10 cellular contexts compared by ENCODE assay signal in the genomic region with DNA sequence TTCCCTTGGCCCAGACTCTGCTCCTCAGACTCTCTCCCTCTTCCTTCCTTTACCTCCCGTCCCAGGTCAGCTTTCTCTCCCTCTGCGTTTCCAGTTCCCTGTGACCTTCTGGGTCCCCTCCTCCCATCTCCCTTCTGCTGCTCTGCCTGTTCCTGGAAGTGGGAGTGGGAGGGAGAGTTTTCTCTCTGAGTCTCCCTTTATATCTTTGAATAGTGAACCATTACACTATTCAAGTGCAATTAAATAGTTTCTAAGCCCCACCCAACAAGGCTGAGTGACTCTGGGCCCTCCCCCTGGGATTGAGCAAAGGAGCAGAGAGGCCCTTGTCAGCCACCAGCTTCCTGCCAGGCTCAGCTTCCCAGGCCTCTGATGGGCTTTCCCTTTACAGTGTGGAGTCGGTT. TPM values are rescaled to one million over a fixed set of nuclear protein-coding genes. Genes with fewer than 3 reads are reported as not detected.
DNase-seq lines count a peak whose midpoint lies in the region; ATAC-seq and TF ChIP-seq lines count a peak whose summit lies in the region.
"Had no signal": no experiment of that assay in that cellular context is flagged by ENCODE, and none has a peak within 500 bp of the region (broad histone marks: within the 10 kb centered on the region; RNA-seq: fewer than 3 reads in every experiment).

No MANE protein-coding gene starts in this region.

- no peaks in the 10 kb centered on the region for H3K36me3 Mint-ChIP-seq in neural crest cell (ENCODE audit: low read depth)
- H3K36me3 Mint-ChIP-seq in T-cell: peaks cover 45% of the 10 kb centered on the region

- dilution Hi-C loops in mammary epithelial cell (cut with HindIII; ENCODE audit: low sequenced_read_pairs): no loop called here

- no peak overlapping the region for H3K4me3 ChIP-seq in mammary epithelial cell (replicated peaks in 1 of 3; ENCODE audit: insufficient read depth in 1 of 3, low read depth in 2 of 3, low read length in 3 of 3)

- H3K4me3 Mint-ChIP-seq in neural crest cell (no peak overlapping the region), T-cell (no peak overlapping the region)

- in situ Hi-C loops in mammary epithelial cell (cut with MboI; ENCODE audit: low sequenced_read_pairs in 2 of 2): loop anchor here in 1 of 2 donors (10.0 kb wide), 1 partner anchor 505 kb away; no protein-coding TSS in a partner anchor

- 91% methylated on average over 1 of the region's 3 CpGs for WGBS in mammary epithelial cell (ENCODE audit: low coverage, missing lambda C conversion rate)

- CTCF ChIA-PET in T-cell (lab: Charles Lee) (no interaction called here), mammary epithelial cell (lab: Charles Lee; ENCODE audit: low non-redundant PET) (no interaction called here)

- intact Hi-C loops in mammary epithelial cell (cut with micrococcal nuclease): no loop called here

- H3K4me1 Mint-ChIP-seq in neural crest cell: peaks cover 32% of the 10 kb centered on the region
- no peaks in the 10 kb centered on the region for H3K4me1 Mint-ChIP-seq in T-cell

- H3K4me1 ChIP-seq in mammary epithelial cell (ENCODE audit: insufficient read depth, low read length): no peaks in the 10 kb centered on the region

- H2AFZ ChIP-seq in mammary epithelial cell (ENCODE audit: low read depth, low read length): no peak overlapping the region

- H3K9me3 Mint-ChIP-seq in neural crest cell (no peaks in the 10 kb centered on the region), T-cell (no peaks in the 10 kb centered on the region)

- TF ChIP-seq CTCF in neural crest cell (conservative IDR thresholded peaks at IDR 0.05): no peak
- TF ChIP-seq CTCF in mammary epithelial cell (conservative IDR thresholded peaks at IDR 0.05 in 1 of 2, IDR thresholded peaks at IDR 0.05 in 1 of 2; ENCODE audit: extremely low read depth in 1 of 2, insufficient read depth in 1 of 2, low read depth in 1 of 2, low read length in 2 of 2): no peak

- no peaks in the 10 kb centered on the region for H3K36me3 ChIP-seq in mammary epithelial cell (ENCODE audit: insufficient read depth, low read length)

- H3K27me3 Mint-ChIP-seq in neural crest cell (ENCODE audit: low read depth) (no peaks in the 10 kb centered on the region), T-cell (no peaks in the 10 kb centered on the region)

- H3K27me3 ChIP-seq in mammary epithelial cell (ENCODE audit: insufficient read depth, low read length): no peaks in the 10 kb centered on the region

- H3K4me2 ChIP-seq in mammary epithelial cell (ENCODE audit: insufficient read depth, low read depth, low read length): no peak overlapping the region

- ATAC-seq in HG03432 (IDR thresholded peaks at IDR 0.05; ENCODE audit: unreplicated experiment) (peak; percentile 22), T-cell (replicated peaks in 1 of 4) (no peak), HG03280 (IDR thresholded peaks at IDR 0.05; ENCODE audit: unreplicated experiment) (no peak)

- H3K9me3 ChIP-seq in mammary epithelial cell (replicated peaks; ENCODE audit: insufficient read depth, low read length): no peaks in the 10 kb centered on the region

- no TSS peak for BruUV-seq in mammary epithelial cell (replicated peaks; lab: Mats Ljungman, UMichigan)

- no peaks in the 10 kb centered on the region for H3K79me2 ChIP-seq in mammary epithelial cell (ENCODE audit: insufficient read depth, low read length)

- no peaks in the 10 kb centered on the region for H4K20me1 ChIP-seq in mammary epithelial cell (ENCODE audit: insufficient read depth, low read length)

- POLR2A ChIA-PET in T-cell (lab: Charles Lee): no interaction called here

- H3K27ac Mint-ChIP-seq in neural crest cell (ENCODE audit: unreplicated experiment) (peak overlapping the region; percentile 43), T-cell (no peak overlapping the region)

- no peak overlapping the region for H3K9ac ChIP-seq in mammary epithelial cell (ENCODE audit: insufficient read depth, low read length)

- DNase-seq in EH (ENCODE audit: low read depth) (peak; percentile 33), neural crest cell (ENCODE audit: low read depth, low spot score) (no peak), T-cell (no peak), mammary epithelial cell (no peak), ureter (ENCODE audit: low spot score) (no peak)
- DNase-seq: activated naive CD4-positive, alpha-beta T cell; effector CD4-positive, alpha-beta T cell had no signal

- peak overlapping the region; percentile 47 for H3K27ac ChIP-seq in cingulate gyrus (ENCODE audit: low read depth, low read length)
- no peak overlapping the region for H3K27ac ChIP-seq in mammary epithelial cell (ENCODE audit: insufficient read depth, low read depth, low read length)

RNA-seq across cellular contexts. Expression of gene THBS4, which starts 34.8 kb away (rescaled TPM):
- total RNA-seq in neural crest cell (6.9 and 10.0 TPM in 2 replicates), T-cell (1 to 10 TPM in 1 of 5 donors, under 1 TPM in 4; 0.15 to 1.1 (median 0.53) TPM), mammary epithelial cell (under 1 TPM; under 0.01 to 0.92 TPM), ureter (2.8 TPM)
- polyA plus RNA-seq in mammary epithelial cell: 0.23 TPM
- not detected for polyA minus RNA-seq in mammary epithelial cell
